In genomic region chr17:49942918-49943317, GRCh38 we compare ENCODE assay signal across 19 cellular contexts. TPM values are rescaled to one million over a fixed set of nuclear protein-coding genes. Genes with fewer than 3 reads are reported as not detected.
"Had no signal": no experiment of that assay in that cellular context is flagged by ENCODE, and none has a peak within 500 bp of the region (broad histone marks: within the 10 kb centered on the region; RNA-seq: fewer than 3 reads in every experiment).

No MANE protein-coding gene starts in this region.

- DNase-seq: Kasumi-1, MM.1S, NCI-H1092 treated with DMSO at 0.1 percent for 48 hours, NCI-H1436, NCI-H187, NCI-H2029, NCI-H2171 treated with DMSO at 0.1 percent for 48 hours, NCI-H345, NCI-H446 treated with DMSO at 0.1 percent for 48 hours, NCI-H510A treated with DMSO at 0.1 percent for 48 hours, NCI-H526, NCI-H748 treated with DMSO at 0.1 percent for 48 hours, Right ventricle myocardium superior, RPMI8226, SIG-M5 had no signal

- H3K27ac ChIP-seq: KMS-11, SJSA1, SK-N-MC had no signal

- H3K36me3 ChIP-seq: SJSA1 had no signal

- H3K4me2 ChIP-seq: KMS-11 had no signal

- FAIRE-seq: RCC 7860 had no signal

- H3K9ac ChIP-seq: KMS-11 had no signal

- H3K4me3 ChIP-seq: SJSA1, SK-N-MC had no signal

- H3K9me3 ChIP-seq: SJSA1 had no signal

RNA-seq across cellular contexts. Expression of gene DLX4, which starts 26.1 kb away (rescaled TPM):
- total RNA-seq: Right ventricle myocardium superior, SJSA1 had no signal

RNA-seq across cellular contexts. Expression of gene DLX3, which starts 52.1 kb away (rescaled TPM):
- total RNA-seq: Right ventricle myocardium superior, SJSA1 had no signal
